19 cellular contexts compared by ENCODE assay signal in the genomic region with DNA sequence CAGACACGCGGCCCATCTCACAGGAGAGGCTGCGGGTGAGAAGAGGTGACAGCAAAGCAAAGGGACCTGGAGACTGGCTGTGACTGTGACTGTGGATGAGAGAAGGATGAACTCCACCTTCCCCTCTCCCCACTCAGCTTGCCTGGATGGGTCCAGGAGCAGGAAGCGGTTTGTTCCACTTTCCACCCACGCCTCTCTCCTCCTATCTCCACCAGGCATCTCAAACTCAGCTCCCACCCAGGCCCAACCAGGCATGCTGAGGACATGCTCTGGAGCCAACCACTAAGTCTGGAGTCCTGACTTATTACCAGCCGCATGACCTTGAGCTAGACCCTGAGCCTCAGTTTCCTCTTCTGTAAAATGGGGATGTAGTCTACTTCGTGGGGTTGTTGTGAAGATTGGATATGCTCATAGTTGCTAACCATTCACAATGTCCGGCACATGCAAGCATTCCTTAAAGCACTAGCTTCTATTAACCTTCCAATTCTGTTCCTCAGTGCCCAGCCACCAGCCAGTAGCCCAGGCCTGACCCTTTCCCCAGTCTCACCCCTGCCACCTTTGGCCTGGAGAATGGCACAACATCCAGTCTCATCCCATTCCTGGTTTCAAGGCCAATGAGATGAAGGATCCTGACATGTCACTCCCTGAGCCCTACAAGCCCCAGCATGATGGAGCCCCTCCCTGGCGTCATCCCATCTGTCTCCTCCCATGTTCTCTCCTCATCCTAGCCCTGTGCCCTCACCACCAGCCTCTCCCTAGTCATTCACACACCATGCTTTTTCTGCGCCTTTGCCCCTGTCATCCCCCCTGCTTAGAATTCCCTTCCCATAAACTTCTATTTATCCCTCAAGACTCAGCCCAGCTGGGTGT. TPM values are rescaled to one million over a fixed set of nuclear protein-coding genes. Genes with fewer than 3 reads are reported as not detected.
DNase-seq lines count a peak whose midpoint lies in the region; ATAC-seq and TF ChIP-seq lines count a peak whose summit lies in the region.
"Had no signal": no experiment of that assay in that cellular context is flagged by ENCODE, and none has a peak within 500 bp of the region (broad histone marks: within the 10 kb centered on the region; RNA-seq: fewer than 3 reads in every experiment).

No MANE protein-coding gene starts in this region.

- no peaks in the 10 kb centered on the region for H3K9me3 Mint-ChIP-seq in GM23338
- H3K9me3 Mint-ChIP-seq: CD8-positive, alpha-beta memory T cell had no signal

- no peaks in the 10 kb centered on the region for H3K9me2 ChIP-seq in SK-N-SH
- no peaks in the 10 kb centered on the region for H3K9me2 ChIP-seq in GM23338 (ENCODE audit: insufficient read depth)

- no peak for TF ChIP-seq RAD21 in SK-N-SH (IDR thresholded peaks at IDR 0.05; ENCODE audit: low read length)

- CTCF ChIA-PET in SK-N-SH (lab: Yijun Ruan, JAX) = interaction anchor here (0.8 to 10.4 kb wide), 8 partner anchors 10 to 438 kb away, joined by 3 to 275 read pairs (median 24); a partner anchor contains a TSS

- WGBS in SK-N-SH (ENCODE audit: low lambda C conversion rate) = 91% methylated on average over 10 of the region's 10 CpGs
- 78 to 89% (median 87%) methylated on average over 10 of the region's 10 CpGs for WGBS in spleen, 5 donors

- no peak for TF ChIP-seq EP300 in SK-N-SH (IDR thresholded peaks at IDR 0.05; ENCODE audit: borderline replicate concordance in 1 of 2, low read depth in 1 of 2, low read length in 1 of 2)

- peaks cover 11% of the 10 kb centered on the region for H3K27me3 ChIP-seq in SK-N-SH (ENCODE audit: insufficient read depth)
- H3K27me3 ChIP-seq in GM23338 (ENCODE audit: insufficient read depth) = peaks cover 24% of the 10 kb centered on the region
- no peaks in the 10 kb centered on the region for H3K27me3 ChIP-seq in WERI-Rb-1 (ENCODE audit: insufficient read depth, low read depth, severe bottlenecking)
- peaks cover 31% of the 10 kb centered on the region for H3K27me3 ChIP-seq in iPS-20b (ENCODE audit: insufficient read depth, low read length)
- H3K27me3 ChIP-seq in spleen (replicated peaks in 1 of 7) = peaks cover 4 to 73% (median 32%) of the 10 kb centered on the region in 7 donors

- TF ChIP-seq POLR2A in spleen (IDR thresholded peaks at IDR 0.05) = no peak

- DNase-seq in SK-N-SH (peak; percentile 34), GM23338 (ENCODE audit: low spot score) (no peak), WERI-Rb-1 (no peak), spleen (no peak)
- DNase-seq: activated T-cell treated with anti-CD3 and anti-CD28 coated beads for 4 hours; CD8-positive, alpha-beta memory T cell; kidney; MV-4-11; NCI-H2107; trophoblast cell had no signal

- H3K4me1 ChIP-seq in SK-N-SH (ENCODE audit: control insufficient read depth in 1 of 2, insufficient read depth in 2 of 2, low read depth in 1 of 2, low read length in 1 of 2) = peaks cover 0 to 21% of the 10 kb centered on the region in 2 experiments; a peak in 1 of 4 replicates
- H3K4me1 ChIP-seq in GM23338 (ENCODE audit: insufficient read depth) = peaks cover 6% of the 10 kb centered on the region; the same call in 1 of the 2 replicates
- H3K4me1 ChIP-seq in iPS-20b (ENCODE audit: insufficient read depth, low read length) = no peaks in the 10 kb centered on the region
- peaks cover 0 to 26% (median 11%) of the 10 kb centered on the region in 6 donors for H3K4me1 ChIP-seq in spleen
- H3K4me1 ChIP-seq: HAP-1 had no signal

- H3K9me3 ChIP-seq in SK-N-SH (no peaks in the 10 kb centered on the region), WERI-Rb-1 (ENCODE audit: severe bottlenecking) (no peaks in the 10 kb centered on the region), iPS-20b (ENCODE audit: insufficient read depth, low read depth, low read length) (no peaks in the 10 kb centered on the region), spleen (no peaks in the 10 kb centered on the region)
- H3K9me3 ChIP-seq: HAP-1 had no signal

- no peaks in the 10 kb centered on the region for H4K20me1 ChIP-seq in SK-N-SH (ENCODE audit: insufficient read depth)
- H4K20me1 ChIP-seq in GM23338 (replicated peaks; ENCODE audit: insufficient read depth) = no peaks in the 10 kb centered on the region

- H3K4me3 ChIP-seq in SK-N-SH (ENCODE audit: low read depth in 2 of 2, low read length in 1 of 2) (no peak overlapping the region), GM23338 (peak overlapping the region; percentile 59), WERI-Rb-1 (ENCODE audit: low read depth, low read length) (peak overlapping the region; percentile 38; the same call in 1 of the 2 replicates), iPS-20b (ENCODE audit: low read length) (peak overlapping the region; percentile 56; the same call in 1 of the 2 replicates), spleen (no peak overlapping the region)
- H3K4me3 ChIP-seq: HAP-1 had no signal

- no peak overlapping the region for H2AFZ ChIP-seq in SK-N-SH (ENCODE audit: low read depth)
- peak overlapping the region; percentile 97 for H2AFZ ChIP-seq in GM23338

- H3K4me3 Mint-ChIP-seq in GM23338 = peak overlapping the region; percentile 64

- H3K27ac Mint-ChIP-seq in GM23338 = no peak overlapping the region
- H3K27ac Mint-ChIP-seq: CD8-positive, alpha-beta memory T cell had no signal

- TF ChIP-seq CTCF in SK-N-SH (IDR thresholded peaks at IDR 0.05) (no peak), GM23338 (conservative IDR thresholded peaks at IDR 0.05; ENCODE audit: low read depth in 2 of 2) (no peak), WERI-Rb-1 (IDR thresholded peaks at IDR 0.05; ENCODE audit: low read depth, low read length) (no peak), spleen (IDR thresholded peaks at IDR 0.05 in 8 of 11, conservative IDR thresholded peaks at IDR 0.05 in 3 of 11) (no peak)

- no peaks in the 10 kb centered on the region for H3F3A ChIP-seq in SK-N-SH (replicated peaks; ENCODE audit: insufficient read depth)
- no peaks in the 10 kb centered on the region for H3F3A ChIP-seq in GM23338 (replicated peaks; ENCODE audit: low read depth)

- H3K79me2 ChIP-seq in SK-N-SH (ENCODE audit: insufficient read depth) (no peaks in the 10 kb centered on the region), GM23338 (replicated peaks; ENCODE audit: insufficient read depth) (no peaks in the 10 kb centered on the region)

- intact Hi-C loops in spleen (cut with DNase I; ENCODE audit: low total_unique reads) = no loop called here

- POLR2A ChIA-PET in SK-N-SH (lab: Yijun Ruan, JAX) = no interaction called here

- ATAC-seq in SK-N-SH treated with all-trans-retinoic acid at 6 μM for 48 hours (no peak), GM23338 (no peak; the same call in 2 of the 3 replicates), HG03460 (IDR thresholded peaks at IDR 0.05; ENCODE audit: unreplicated experiment) (no peak), GM18870 (IDR thresholded peaks at IDR 0.05; ENCODE audit: unreplicated experiment) (no peak)

- H3K4me2 ChIP-seq in SK-N-SH = no peak overlapping the region
- H3K4me2 ChIP-seq in GM23338 = peak overlapping the region; percentile 89

- peaks cover 36% of the 10 kb centered on the region for H3K27me3 Mint-ChIP-seq in GM23338 (ENCODE audit: insufficient read depth, low read depth, poor library complexity)

- no peaks in the 10 kb centered on the region for H3K36me3 Mint-ChIP-seq in GM23338 (ENCODE audit: low read depth)
- H3K36me3 Mint-ChIP-seq: CD8-positive, alpha-beta memory T cell had no signal

- H3K27ac ChIP-seq in SK-N-SH (ENCODE audit: low read depth in 2 of 2, low read length in 1 of 2) = no peak overlapping the region
- H3K27ac ChIP-seq in GM23338 (ENCODE audit: low read depth) = no peak overlapping the region
- no peak overlapping the region for H3K27ac ChIP-seq in WERI-Rb-1
- no peak overlapping the region for H3K27ac ChIP-seq in iPS-20b (ENCODE audit: low read length)
- H3K27ac ChIP-seq in spleen = no peak overlapping the region
- H3K27ac ChIP-seq: epithelial cell of prostate had no signal

- no peaks in the 10 kb centered on the region for H3K36me3 ChIP-seq in SK-N-SH (replicated peaks in 1 of 2; ENCODE audit: control insufficient read depth in 1 of 2, insufficient read depth in 2 of 2, low read length in 1 of 2)
- no peaks in the 10 kb centered on the region for H3K36me3 ChIP-seq in GM23338 (ENCODE audit: insufficient read depth)
- no peaks in the 10 kb centered on the region for H3K36me3 ChIP-seq in WERI-Rb-1
- H3K36me3 ChIP-seq in iPS-20b (ENCODE audit: insufficient read depth, low read depth, low read length) = no peaks in the 10 kb centered on the region
- no peaks in the 10 kb centered on the region for H3K36me3 ChIP-seq in spleen
- H3K36me3 ChIP-seq: HAP-1 had no signal

- H3K9ac ChIP-seq in SK-N-SH (no peak overlapping the region), iPS-20b (ENCODE audit: low read depth, low read length) (peak overlapping the region; percentile 33; the same call in 1 of the 2 replicates)

- peaks cover 31% of the 10 kb centered on the region for H3K4me1 Mint-ChIP-seq in GM23338

RNA-seq across cellular contexts. Expression of a gene that starts 2.3 kb away (rescaled TPM):
- polyA plus RNA-seq in SK-N-SH (2012; rRNA removed) (0.02 TPM in 1 of 2 replicates, not detected in the other), GM23338 (2016; fragmentation: Nextera tagmentation; extraction: Ambion mirVana) (0.06 TPM in 1 of 2 replicates, not detected in the other), spleen (under 1 TPM; 0.02 to 0.03 (median 0.02) TPM)
- polyA plus RNA-seq in SK-N-SH (2012; cell fraction: cytosol; rRNA removed) = 0.01 TPM in 2 replicates
- polyA plus RNA-seq in SK-N-SH (2012; cell fraction: nucleus; rRNA removed) = 0.08 and 0.10 TPM in 2 replicates
- not detected in 2 replicates for total RNA-seq in GM23338 (2014; rRNA removed; shearing (Covaris generic))
- not detected for total RNA-seq in spleen
- total RNA-seq: kidney, skeletal muscle tissue had no signal
- polyA plus RNA-seq: CD8-positive, alpha-beta memory T cell had no signal

RNA-seq across cellular contexts. Expression of a gene that starts 9.9 kb away (rescaled TPM):
- polyA plus RNA-seq in SK-N-SH (2012; rRNA removed) = 0.05 TPM in 1 of 2 replicates, not detected in the other
- 0.03 and 0.04 TPM in 2 replicates for polyA plus RNA-seq in SK-N-SH (2012; cell fraction: cytosol; rRNA removed)
- polyA plus RNA-seq in SK-N-SH (2012; cell fraction: nucleus; rRNA removed) = not detected in 2 replicates
- total RNA-seq in GM23338 (2014; rRNA removed; shearing (Covaris generic)) = 1.6 TPM in 1 of 2 replicates, not detected in the other
- polyA plus RNA-seq in GM23338 (2016; fragmentation: Nextera tagmentation; extraction: Ambion mirVana) = 0.37 and 0.74 TPM in 2 replicates
- not detected for total RNA-seq in spleen
- polyA plus RNA-seq in spleen = under 1 TPM in 2 of 3 donors, not detected in 1; 0.15 to 0.42 TPM
- total RNA-seq: CD8-positive, alpha-beta memory T cell; kidney; mononuclear cell; omental fat pad; skeletal muscle tissue had no signal
- polyA plus RNA-seq: CD8-positive, alpha-beta memory T cell had no signal

RNA-seq across cellular contexts. Expression of a gene that starts 19.3 kb away (rescaled TPM):
- polyA plus RNA-seq in SK-N-SH (2012; rRNA removed) (4.2 and 4.3 TPM in 2 replicates), GM23338 (2016; fragmentation: Nextera tagmentation; extraction: Ambion mirVana) (6.2 and 7.1 TPM in 2 replicates), spleen (under 1 TPM; 0.09 to 0.50 (median 0.29) TPM)
- 2.2 and 3.8 TPM in 2 replicates for polyA plus RNA-seq in SK-N-SH (2012; cell fraction: cytosol; rRNA removed)
- polyA plus RNA-seq in SK-N-SH (2012; cell fraction: nucleus; rRNA removed) = 6.4 and 8.3 TPM in 2 replicates
- total RNA-seq in GM23338 (2014; rRNA removed; shearing (Covaris generic)) = 23.1 and 26.2 TPM in 2 replicates
- under 1 TPM in 6 of 7 donors, not detected in 1; 0.11 to 0.74 (median 0.25) TPM for total RNA-seq in spleen

RNA-seq across cellular contexts. Expression of a gene that starts 44.7 kb away (rescaled TPM):
- polyA plus RNA-seq in SK-N-SH (2012; rRNA removed) (0.23 and 0.33 TPM in 2 replicates), GM23338 (2016; fragmentation: Nextera tagmentation; extraction: Ambion mirVana) (not detected in 2 replicates), spleen (1 to 10 TPM; 1.1 to 3.5 (median 1.7) TPM)
- polyA plus RNA-seq in SK-N-SH (2012; cell fraction: cytosol; rRNA removed) = 0.30 and 0.52 TPM in 2 replicates
- polyA plus RNA-seq in SK-N-SH (2012; cell fraction: nucleus; rRNA removed) = 0.32 and 0.40 TPM in 2 replicates
- total RNA-seq in GM23338 (2014; rRNA removed; shearing (Covaris generic)) = not detected in 2 replicates
- total RNA-seq in spleen = 1 to 10 TPM; 1.5 to 5.9 (median 3.1) TPM
- total RNA-seq: CD8-positive, alpha-beta memory T cell had no signal
- polyA plus RNA-seq: CD8-positive, alpha-beta memory T cell had no signal

RNA-seq across cellular contexts. Expression of a gene that starts 58.5 kb away (rescaled TPM):
- polyA plus RNA-seq in SK-N-SH (2012; rRNA removed) (67.5 and 78.0 TPM in 2 replicates), GM23338 (2016; fragmentation: Nextera tagmentation; extraction: Ambion mirVana) (28.2 and 33.8 TPM in 2 replicates), spleen (100 to 1,000 TPM in 1 of 3 donors, 10 to 100 TPM in 2; 55.9 to 113 (median 84.7) TPM)
- 117 and 139 TPM in 2 replicates for polyA plus RNA-seq in SK-N-SH (2012; cell fraction: cytosol; rRNA removed)
- polyA plus RNA-seq in SK-N-SH (2012; cell fraction: nucleus; rRNA removed) = 43.9 and 71.3 TPM in 2 replicates
- 109 and 148 TPM in 2 replicates for total RNA-seq in GM23338 (2014; rRNA removed; shearing (Covaris generic))
- total RNA-seq in spleen = 100 to 1,000 TPM in 5 of 7 donors, 10 to 100 TPM in 2; 78.7 to 184 (median 146) TPM

Comparison
In these comparisons a context has a peak if more than half of its experiments do, and no peak if none do; other contexts are left out.
1. H3K4me3 ChIP-seq: peak in GM23338 (single experiment), WERI-Rb-1 (single experiment) and iPS-20b (single experiment); none in SK-N-SH (0 of 2) and spleen (0 of 8).